10 cellular contexts compared by ENCODE assay signal in the genomic region with DNA sequence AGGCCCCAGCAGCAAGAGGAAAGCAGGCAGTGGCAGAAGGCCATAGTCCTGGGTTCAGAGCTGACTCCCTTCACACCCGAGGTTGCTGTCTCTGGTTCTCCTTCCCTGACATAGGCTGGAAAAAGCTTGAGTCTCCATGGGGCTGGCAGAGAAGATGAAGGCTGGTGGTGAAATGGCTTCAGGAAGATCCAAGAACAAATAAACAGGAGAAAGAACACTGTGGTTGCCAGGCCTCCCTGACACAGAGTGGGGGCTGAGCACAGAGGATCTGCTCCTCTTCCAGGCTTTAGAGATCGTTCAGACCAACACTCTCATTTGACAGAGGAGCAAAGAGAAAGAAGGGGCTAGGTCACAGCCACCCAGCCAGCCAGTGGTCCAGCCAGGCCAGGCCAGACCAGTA. TPM values are rescaled to one million over a fixed set of nuclear protein-coding genes. Genes with fewer than 3 reads are reported as not detected.
A peak's percentile ranks its signal among the peaks of the same experiment; 100 is the strongest.
DNase-seq lines count a peak whose midpoint lies in the region; ATAC-seq, FAIRE-seq and TF ChIP-seq lines count a peak whose summit lies in the region.
"Had no signal": no experiment of that assay in that cellular context is flagged by ENCODE, and none has a peak within 500 bp of the region (broad histone marks: within the 10 kb centered on the region; RNA-seq: fewer than 3 reads in every experiment).

No MANE protein-coding gene starts in this region.

- no peak overlapping the region for H3K4me3 ChIP-seq in astrocyte of the spinal cord (ENCODE audit: low read depth, low read length)
- peak overlapping the region in 1 of 2 donors; percentile 16 for H3K4me3 ChIP-seq in muscle layer of colon (ENCODE audit: low read depth in 1 of 2, low read length in 2 of 2)
- H3K4me3 ChIP-seq in thymus (ENCODE audit: low read length), result no peak overlapping the region
- H3K4me3 ChIP-seq in pancreas, result no peak overlapping the region

- ATAC-seq in pancreas, result no peak
- ATAC-seq: SK-N-SH treated with all-trans-retinoic acid at 6 μM for 48 hours had no signal

- H3K27me3 Mint-ChIP-seq in activated T-cell treated with anti-CD3 and anti-CD28 coated beads, Interleukin-2, amount 50 U/mL, for 24 hours, result no peaks in the 10 kb centered on the region

- H3K27ac Mint-ChIP-seq in activated T-cell treated with anti-CD3 and anti-CD28 coated beads, Interleukin-2, amount 50 U/mL, for 24 hours, result peak overlapping the region; percentile 96

- TF ChIP-seq CTCF in astrocyte of the spinal cord (IDR thresholded peaks at IDR 0.05; ENCODE audit: low read depth, low read length) (no peak), pancreas (IDR thresholded peaks at IDR 0.05) (no peak)

- H3K9me3 ChIP-seq in muscle layer of colon (ENCODE audit: low read length) (no peaks in the 10 kb centered on the region), thymus (ENCODE audit: control insufficient read depth) (no peaks in the 10 kb centered on the region), pancreas (no peaks in the 10 kb centered on the region)

- intact Hi-C loops in pancreas (cut with DNase I), result no loop called here

- H3K4me1 ChIP-seq in muscle layer of colon (ENCODE audit: insufficient read depth, low read length), result peaks cover 97% of the 10 kb centered on the region
- peaks cover 86% of the 10 kb centered on the region for H3K4me1 ChIP-seq in thymus (ENCODE audit: control insufficient read depth, insufficient read depth, low read length)
- H3K4me1 ChIP-seq in pancreas, result peaks cover 0 to 41% (median 0%) of the 10 kb centered on the region in 3 donors

- peak overlapping the region; percentile 88 for H3K27ac ChIP-seq in muscle layer of colon (ENCODE audit: low read depth, low read length)
- peak overlapping the region; percentile 22 for H3K27ac ChIP-seq in thymus (ENCODE audit: low read depth)
- no peak overlapping the region for H3K27ac ChIP-seq in pancreas

- peaks cover 95% of the 10 kb centered on the region for H3K4me1 Mint-ChIP-seq in activated T-cell treated with anti-CD3 and anti-CD28 coated beads, Interleukin-2, amount 50 U/mL, for 24 hours (ENCODE audit: low read depth)

- peaks cover 84% of the 10 kb centered on the region for H3K36me3 Mint-ChIP-seq in activated T-cell treated with anti-CD3 and anti-CD28 coated beads, Interleukin-2, amount 50 U/mL, for 24 hours (ENCODE audit: low read depth)

- H3K27me3 ChIP-seq in muscle layer of colon (ENCODE audit: control insufficient read depth in 1 of 2, insufficient read depth in 2 of 2, low read length in 2 of 2), result no peaks in the 10 kb centered on the region
- no peaks in the 10 kb centered on the region for H3K27me3 ChIP-seq in thymus (ENCODE audit: control insufficient read depth, insufficient read depth)
- H3K27me3 ChIP-seq in pancreas, result no peaks in the 10 kb centered on the region

- FAIRE-seq in pancreas (lab: Jason Lieb, UNC), result no peak

- H3K36me3 ChIP-seq in muscle layer of colon (ENCODE audit: insufficient read depth, low read length) (peaks cover 13% of the 10 kb centered on the region), thymus (ENCODE audit: control insufficient read depth, insufficient read depth) (peaks cover 60% of the 10 kb centered on the region), pancreas (no peaks in the 10 kb centered on the region)

- H3K9ac ChIP-seq in muscle layer of colon (ENCODE audit: low read length), result no peak overlapping the region

- DNase-seq in activated T-cell treated with anti-CD3 and anti-CD28 coated beads, Interleukin-2, amount 50 U/mL, for 24 hours, result no peak
- no peak for DNase-seq in activated T-cell treated with anti-CD3 and anti-CD28 coated beads, Interleukin-2, amount 50 U/mL, for 1 hour
- DNase-seq in astrocyte of the spinal cord (ENCODE audit: low read depth, low spot score), result peak; percentile 34
- DNase-seq in DMS53 treated with DMSO at 0.1 percent for 48 hours (lab: John Stamatoyannopoulos, UW; ENCODE audit: unreplicated experiment), result no peak
- DNase-seq in pancreas, result no peak
- DNase-seq in A172 (ENCODE audit: low spot score), result no peak
- DNase-seq: stimulated activated CD4-positive, alpha-beta T cell treated with anti-CD3 and anti-CD28 coated beads, Interleukin-15, amount 100 ng/mL, for 24 hours had no signal

- 51% methylated on average over 2 of the region's 2 CpGs for WGBS in thymus
- 67 to 82% methylated on average over 2 of the region's 2 CpGs for WGBS in pancreas, 2 donors

- in situ Hi-C loops in astrocyte of the spinal cord (cut with HindIII; ENCODE audit: low sequenced_read_pairs), result no loop called here

- no peaks in the 10 kb centered on the region for H3K9me3 Mint-ChIP-seq in activated T-cell treated with anti-CD3 and anti-CD28 coated beads, Interleukin-2, amount 50 U/mL, for 24 hours

- peak overlapping the region; percentile 29 for H3K4me3 Mint-ChIP-seq in activated T-cell treated with anti-CD3 and anti-CD28 coated beads, Interleukin-2, amount 50 U/mL, for 24 hours

RNA-seq across cellular contexts. Expression of a gene that starts 14.3 kb away (rescaled TPM):
- 130 TPM for polyA plus RNA-seq in thymus
- 10 to 100 TPM; 17.9 to 45.5 (median 20.1) TPM for total RNA-seq in pancreas
- polyA plus RNA-seq in pancreas, result 10 to 100 TPM; 36.6 to 48.1 TPM
- 24.4 and 29.4 TPM in 2 replicates for total RNA-seq in A172 (2014; rRNA removed; shearing (Covaris generic))

RNA-seq across cellular contexts. Expression of a gene that starts 32.4 kb away (rescaled TPM):
- polyA plus RNA-seq in thymus (9.3 TPM), pancreas (10 to 100 TPM; 12.4 to 14.2 TPM)
- 10 to 100 TPM; 12.2 to 17.2 (median 13.9) TPM for total RNA-seq in pancreas
- total RNA-seq in A172 (2014; rRNA removed; shearing (Covaris generic)), result 4.3 and 10.0 TPM in 2 replicates

RNA-seq across cellular contexts. Expression of a gene that starts 46.7 kb away (rescaled TPM):
- 20.9 TPM for polyA plus RNA-seq in thymus
- 1 to 10 TPM; 2.5 to 6.7 (median 5.0) TPM for total RNA-seq in pancreas
- polyA plus RNA-seq in pancreas, result 10 to 100 TPM; 51.4 to 54.4 TPM
- 1.3 and 1.4 TPM in 2 replicates for total RNA-seq in A172 (2014; rRNA removed; shearing (Covaris generic))

Comparison
In these comparisons a context has a peak if more than half of its experiments do, and no peak if none do; other contexts are left out.
1. H3K27ac ChIP-seq: peak in muscle layer of colon (single experiment) and thymus (single experiment); none in pancreas (0 of 4).